1 cellular context compared by ENCODE assay signal in the genomic region with DNA sequence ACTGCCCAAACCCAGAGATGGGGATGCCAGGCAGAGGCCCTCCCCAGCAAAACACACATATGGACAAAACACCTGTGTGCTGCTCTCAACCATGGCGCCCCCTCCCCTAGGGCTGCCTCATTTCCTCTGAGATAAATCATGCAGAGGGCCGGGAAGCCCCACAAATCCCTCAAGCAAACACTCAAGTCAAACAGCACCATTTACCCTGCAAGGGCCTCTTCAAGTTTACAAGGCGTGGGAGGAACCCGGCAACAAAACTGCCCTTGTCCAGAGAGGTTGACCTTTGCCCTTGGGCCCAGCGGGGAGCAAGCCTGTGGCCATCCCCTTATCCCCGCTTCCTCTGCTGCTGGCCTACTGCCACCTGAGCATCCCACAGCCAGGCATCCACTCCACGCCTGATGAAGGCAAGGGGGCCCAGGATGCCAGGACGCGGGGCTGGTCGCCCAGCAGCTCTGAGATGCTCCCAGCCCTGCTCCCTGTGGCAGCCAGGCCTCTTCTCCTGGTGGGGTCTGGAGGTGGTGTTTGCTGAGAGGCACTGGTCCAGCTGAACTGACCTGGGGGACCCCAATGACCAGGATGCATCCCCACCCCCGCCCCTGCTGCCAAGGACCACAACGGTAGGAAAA.
TF ChIP-seq lines count a peak whose summit lies in the region.

No MANE protein-coding gene starts in this region.

TF ChIP-seq in HepG2, 621 proteins besides CTCF, POLR2A, EP300 and RAD21 (continued from another document and continues in another):
- TF ChIP-seq, protein P1, sequence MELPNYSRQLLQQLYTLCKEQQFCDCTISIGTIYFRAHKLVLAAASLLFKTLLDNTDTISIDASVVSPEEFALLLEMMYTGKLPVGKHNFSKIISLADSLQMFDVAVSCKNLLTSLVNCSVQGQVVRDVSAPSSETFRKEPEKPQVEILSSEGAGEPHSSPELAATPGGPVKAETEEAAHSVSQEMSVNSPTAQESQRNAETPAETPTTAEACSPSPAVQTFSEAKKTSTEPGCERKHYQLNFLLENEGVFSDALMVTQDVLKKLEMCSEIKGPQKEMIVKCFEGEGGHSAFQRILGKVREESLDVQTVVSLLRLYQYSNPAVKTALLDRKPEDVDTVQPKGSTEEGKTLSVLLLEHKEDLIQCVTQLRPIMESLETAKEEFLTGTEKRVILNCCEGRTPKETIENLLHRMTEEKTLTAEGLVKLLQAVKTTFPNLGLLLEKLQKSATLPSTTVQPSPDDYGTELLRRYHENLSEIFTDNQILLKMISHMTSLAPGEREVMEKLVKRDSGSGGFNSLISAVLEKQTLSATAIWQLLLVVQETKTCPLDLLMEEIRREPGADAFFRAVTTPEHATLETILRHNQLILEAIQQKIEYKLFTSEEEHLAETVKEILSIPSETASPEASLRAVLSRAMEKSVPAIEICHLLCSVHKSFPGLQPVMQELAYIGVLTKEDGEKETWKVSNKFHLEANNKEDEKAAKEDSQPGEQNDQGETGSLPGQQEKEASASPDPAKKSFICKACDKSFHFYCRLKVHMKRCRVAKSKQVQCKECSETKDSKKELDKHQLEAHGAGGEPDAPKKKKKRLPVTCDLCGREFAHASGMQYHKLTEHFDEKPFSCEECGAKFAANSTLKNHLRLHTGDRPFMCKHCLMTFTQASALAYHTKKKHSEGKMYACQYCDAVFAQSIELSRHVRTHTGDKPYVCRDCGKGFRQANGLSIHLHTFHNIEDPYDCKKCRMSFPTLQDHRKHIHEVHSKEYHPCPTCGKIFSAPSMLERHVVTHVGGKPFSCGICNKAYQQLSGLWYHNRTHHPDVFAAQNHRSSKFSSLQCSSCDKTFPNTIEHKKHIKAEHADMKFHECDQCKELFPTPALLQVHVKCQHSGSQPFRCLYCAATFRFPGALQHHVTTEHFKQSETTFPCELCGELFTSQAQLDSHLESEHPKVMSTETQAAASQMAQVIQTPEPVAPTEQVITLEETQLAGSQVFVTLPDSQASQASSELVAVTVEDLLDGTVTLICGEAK (IDR thresholded peaks at IDR 0.05), result no peak
- TF ChIP-seq, protein P1 (CRISPR knock-in tag; IDR thresholded peaks at IDR 0.05), result no peak
- TF ChIP-seq, protein P2, sequence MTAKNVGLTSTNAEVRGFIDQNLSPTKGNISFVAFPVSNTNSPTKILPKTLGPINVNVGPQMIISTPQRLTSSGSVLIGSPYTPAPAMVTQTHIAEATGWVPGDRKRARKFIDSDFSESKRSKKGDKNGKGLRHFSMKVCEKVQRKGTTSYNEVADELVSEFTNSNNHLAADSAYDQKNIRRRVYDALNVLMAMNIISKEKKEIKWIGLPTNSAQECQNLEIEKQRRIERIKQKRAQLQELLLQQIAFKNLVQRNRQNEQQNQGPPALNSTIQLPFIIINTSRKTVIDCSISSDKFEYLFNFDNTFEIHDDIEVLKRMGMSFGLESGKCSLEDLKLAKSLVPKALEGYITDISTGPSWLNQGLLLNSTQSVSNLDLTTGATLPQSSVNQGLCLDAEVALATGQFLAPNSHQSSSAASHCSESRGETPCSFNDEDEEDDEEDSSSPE (CRISPR knock-in tag; IDR thresholded peaks at IDR 0.05), result peak; percentile 56; the same call in 1 of the 2 replicates
- TF ChIP-seq ZNF652 (CRISPR knock-in tag; IDR thresholded peaks at IDR 0.05; ENCODE audit: borderline replicate concordance, low read depth) (0 out of 2 replicates have a peak, but pooled peaks have one; percentile 33), TAF15 (IDR thresholded peaks at IDR 0.05; ENCODE audit: low read depth, low read length, poor library complexity, severe bottlenecking) (no peak), TBP (CRISPR knock-in tag; IDR thresholded peaks at IDR 0.05) (no peak), ZNF562 (CRISPR knock-in tag; IDR thresholded peaks at IDR 0.05; ENCODE audit: borderline replicate concordance) (no peak), ZNF121 (CRISPR knock-in tag; IDR thresholded peaks at IDR 0.05) (peak; percentile 60; the same call in 1 of the 2 replicates), JUNB (CRISPR knock-in tag; IDR thresholded peaks at IDR 0.05; ENCODE audit: borderline replicate concordance) (peak; percentile 66; the same call in 1 of the 2 replicates), TBX3 (IDR thresholded peaks at IDR 0.05; ENCODE audit: borderline replicate concordance) (peak; percentile 72; the same call in 1 of the 2 replicates), IRX3 (CRISPR knock-in tag; IDR thresholded peaks at IDR 0.05; ENCODE audit: borderline replicate concordance, low read depth) (no peak), HNRNPK (IDR thresholded peaks at IDR 0.05; ENCODE audit: low read depth, low read length, poor library complexity, severe bottlenecking) (no peak), ETV5 (CRISPR knock-in tag; IDR thresholded peaks at IDR 0.05; ENCODE audit: borderline replicate concordance) (peak; percentile 98), PRPF4 (IDR thresholded peaks at IDR 0.05; ENCODE audit: low read depth, low read length, poor library complexity, severe bottlenecking) (no peak), TEAD3 (CRISPR knock-in tag; optimal IDR thresholded peaks at IDR 0.05; ENCODE audit: borderline replicate concordance) (peak; percentile 87), JARID2 (CRISPR knock-in tag; IDR thresholded peaks at IDR 0.05; ENCODE audit: insufficient replicate concordance) (no peak), KAT8 (CRISPR knock-in tag; IDR thresholded peaks at IDR 0.05) (peak; percentile 80), SNAI1 (CRISPR knock-in tag; IDR thresholded peaks at IDR 0.05; ENCODE audit: borderline replicate concordance) (peak; percentile 85; the same call in 1 of the 2 replicates), ZNF737 (CRISPR knock-in tag; IDR thresholded peaks at IDR 0.05; ENCODE audit: borderline replicate concordance) (no peak), CCAR2 (optimal IDR thresholded peaks at IDR 0.05; ENCODE audit: low read depth, low read length) (peak; percentile 69), MTA3 (CRISPR knock-in tag; IDR thresholded peaks at IDR 0.05) (no peak)
- TF ChIP-seq, protein P3, sequence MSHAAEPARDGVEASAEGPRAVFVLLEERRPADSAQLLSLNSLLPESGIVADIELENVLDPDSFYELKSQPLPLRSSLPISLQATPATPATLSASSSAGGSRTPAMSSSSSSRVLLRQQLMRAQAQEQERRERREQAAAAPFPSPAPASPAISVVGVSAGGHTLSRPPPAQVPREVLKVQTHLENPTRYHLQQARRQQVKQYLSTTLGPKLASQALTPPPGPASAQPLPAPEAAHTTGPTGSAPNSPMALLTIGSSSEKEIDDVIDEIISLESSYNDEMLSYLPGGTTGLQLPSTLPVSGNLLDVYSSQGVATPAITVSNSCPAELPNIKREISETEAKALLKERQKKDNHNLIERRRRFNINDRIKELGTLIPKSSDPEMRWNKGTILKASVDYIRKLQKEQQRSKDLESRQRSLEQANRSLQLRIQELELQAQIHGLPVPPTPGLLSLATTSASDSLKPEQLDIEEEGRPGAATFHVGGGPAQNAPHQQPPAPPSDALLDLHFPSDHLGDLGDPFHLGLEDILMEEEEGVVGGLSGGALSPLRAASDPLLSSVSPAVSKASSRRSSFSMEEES (CRISPR knock-in tag; IDR thresholded peaks at IDR 0.05), result peak; percentile 81
- TF ChIP-seq, protein P4, sequence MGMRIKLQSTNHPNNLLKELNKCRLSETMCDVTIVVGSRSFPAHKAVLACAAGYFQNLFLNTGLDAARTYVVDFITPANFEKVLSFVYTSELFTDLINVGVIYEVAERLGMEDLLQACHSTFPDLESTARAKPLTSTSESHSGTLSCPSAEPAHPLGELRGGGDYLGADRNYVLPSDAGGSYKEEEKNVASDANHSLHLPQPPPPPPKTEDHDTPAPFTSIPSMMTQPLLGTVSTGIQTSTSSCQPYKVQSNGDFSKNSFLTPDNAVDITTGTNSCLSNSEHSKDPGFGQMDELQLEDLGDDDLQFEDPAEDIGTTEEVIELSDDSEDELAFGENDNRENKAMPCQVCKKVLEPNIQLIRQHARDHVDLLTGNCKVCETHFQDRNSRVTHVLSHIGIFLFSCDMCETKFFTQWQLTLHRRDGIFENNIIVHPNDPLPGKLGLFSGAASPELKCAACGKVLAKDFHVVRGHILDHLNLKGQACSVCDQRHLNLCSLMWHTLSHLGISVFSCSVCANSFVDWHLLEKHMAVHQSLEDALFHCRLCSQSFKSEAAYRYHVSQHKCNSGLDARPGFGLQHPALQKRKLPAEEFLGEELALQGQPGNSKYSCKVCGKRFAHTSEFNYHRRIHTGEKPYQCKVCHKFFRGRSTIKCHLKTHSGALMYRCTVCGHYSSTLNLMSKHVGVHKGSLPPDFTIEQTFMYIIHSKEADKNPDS (CRISPR knock-in tag; IDR thresholded peaks at IDR 0.05), result no peak
- TF ChIP-seq, protein P5, sequence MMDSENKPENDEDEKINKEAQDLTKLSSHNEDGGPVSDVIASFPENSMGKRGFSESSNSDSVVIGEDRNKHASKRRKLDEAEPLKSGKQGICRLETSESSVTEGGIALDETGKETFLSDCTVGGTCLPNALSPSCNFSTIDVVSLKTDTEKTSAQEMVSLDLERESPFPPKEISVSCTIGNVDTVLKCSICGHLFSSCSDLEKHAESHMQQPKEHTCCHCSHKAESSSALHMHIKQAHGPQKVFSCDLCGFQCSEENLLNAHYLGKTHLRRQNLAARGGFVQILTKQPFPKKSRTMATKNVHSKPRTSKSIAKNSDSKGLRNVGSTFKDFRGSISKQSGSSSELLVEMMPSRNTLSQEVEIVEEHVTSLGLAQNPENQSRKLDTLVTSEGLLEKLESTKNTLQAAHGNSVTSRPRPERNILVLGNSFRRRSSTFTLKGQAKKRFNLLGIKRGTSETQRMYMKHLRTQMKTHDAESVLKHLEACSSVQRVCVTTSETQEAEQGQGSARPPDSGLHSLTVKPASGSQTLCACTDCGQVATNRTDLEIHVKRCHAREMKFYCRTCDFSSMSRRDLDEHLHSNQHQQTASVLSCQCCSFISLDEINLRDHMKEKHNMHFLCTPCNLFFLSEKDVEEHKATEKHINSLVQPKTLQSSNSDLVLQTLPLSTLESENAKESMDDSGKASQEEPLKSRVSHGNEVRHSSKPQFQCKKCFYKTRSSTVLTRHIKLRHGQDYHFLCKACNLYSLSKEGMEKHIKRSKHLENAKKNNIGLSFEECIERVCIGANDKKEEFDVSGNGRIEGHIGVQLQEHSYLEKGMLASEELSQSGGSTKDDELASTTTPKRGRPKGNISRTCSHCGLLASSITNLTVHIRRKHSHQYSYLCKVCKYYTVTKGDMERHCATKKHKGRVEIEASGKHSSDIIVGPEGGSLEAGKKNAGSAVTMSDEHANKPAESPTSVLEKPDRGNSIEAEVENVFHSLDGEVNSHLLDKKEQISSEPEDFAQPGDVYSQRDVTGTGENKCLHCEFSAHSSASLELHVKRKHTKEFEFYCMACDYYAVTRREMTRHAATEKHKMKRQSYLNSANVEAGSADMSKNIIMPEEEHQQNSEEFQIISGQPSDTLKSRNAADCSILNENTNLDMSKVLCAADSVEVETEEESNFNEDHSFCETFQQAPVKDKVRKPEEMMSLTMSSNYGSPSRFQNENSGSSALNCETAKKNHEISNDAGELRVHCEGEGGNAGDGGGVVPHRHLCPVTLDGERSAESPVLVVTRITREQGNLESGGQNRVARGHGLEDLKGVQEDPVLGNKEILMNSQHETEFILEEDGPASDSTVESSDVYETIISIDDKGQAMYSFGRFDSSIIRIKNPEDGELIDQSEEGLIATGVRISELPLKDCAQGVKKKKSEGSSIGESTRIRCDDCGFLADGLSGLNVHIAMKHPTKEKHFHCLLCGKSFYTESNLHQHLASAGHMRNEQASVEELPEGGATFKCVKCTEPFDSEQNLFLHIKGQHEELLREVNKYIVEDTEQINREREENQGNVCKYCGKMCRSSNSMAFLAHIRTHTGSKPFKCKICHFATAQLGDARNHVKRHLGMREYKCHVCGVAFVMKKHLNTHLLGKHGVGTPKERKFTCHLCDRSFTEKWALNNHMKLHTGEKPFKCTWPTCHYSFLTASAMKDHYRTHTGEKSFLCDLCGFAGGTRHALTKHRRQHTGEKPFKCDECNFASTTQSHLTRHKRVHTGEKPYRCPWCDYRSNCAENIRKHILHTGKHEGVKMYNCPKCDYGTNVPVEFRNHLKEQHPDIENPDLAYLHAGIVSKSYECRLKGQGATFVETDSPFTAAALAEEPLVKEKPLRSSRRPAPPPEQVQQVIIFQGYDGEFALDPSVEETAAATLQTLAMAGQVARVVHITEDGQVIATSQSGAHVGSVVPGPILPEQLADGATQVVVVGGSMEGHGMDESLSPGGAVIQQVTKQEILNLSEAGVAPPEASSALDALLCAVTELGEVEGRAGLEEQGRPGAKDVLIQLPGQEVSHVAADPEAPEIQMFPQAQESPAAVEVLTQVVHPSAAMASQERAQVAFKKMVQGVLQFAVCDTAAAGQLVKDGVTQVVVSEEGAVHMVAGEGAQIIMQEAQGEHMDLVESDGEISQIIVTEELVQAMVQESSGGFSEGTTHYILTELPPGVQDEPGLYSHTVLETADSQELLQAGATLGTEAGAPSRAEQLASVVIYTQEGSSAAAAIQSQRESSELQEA (CRISPR knock-in tag; IDR thresholded peaks at IDR 0.05; ENCODE audit: not compliant biosample characterization), result no peak
- TF ChIP-seq, protein P6, sequence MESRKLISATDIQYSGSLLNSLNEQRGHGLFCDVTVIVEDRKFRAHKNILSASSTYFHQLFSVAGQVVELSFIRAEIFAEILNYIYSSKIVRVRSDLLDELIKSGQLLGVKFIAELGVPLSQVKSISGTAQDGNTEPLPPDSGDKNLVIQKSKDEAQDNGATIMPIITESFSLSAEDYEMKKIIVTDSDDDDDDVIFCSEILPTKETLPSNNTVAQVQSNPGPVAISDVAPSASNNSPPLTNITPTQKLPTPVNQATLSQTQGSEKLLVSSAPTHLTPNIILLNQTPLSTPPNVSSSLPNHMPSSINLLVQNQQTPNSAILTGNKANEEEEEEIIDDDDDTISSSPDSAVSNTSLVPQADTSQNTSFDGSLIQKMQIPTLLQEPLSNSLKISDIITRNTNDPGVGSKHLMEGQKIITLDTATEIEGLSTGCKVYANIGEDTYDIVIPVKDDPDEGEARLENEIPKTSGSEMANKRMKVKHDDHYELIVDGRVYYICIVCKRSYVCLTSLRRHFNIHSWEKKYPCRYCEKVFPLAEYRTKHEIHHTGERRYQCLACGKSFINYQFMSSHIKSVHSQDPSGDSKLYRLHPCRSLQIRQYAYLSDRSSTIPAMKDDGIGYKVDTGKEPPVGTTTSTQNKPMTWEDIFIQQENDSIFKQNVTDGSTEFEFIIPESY (CRISPR knock-in tag; IDR thresholded peaks at IDR 0.05), result peak; percentile 66; the same call in 1 of the 2 replicates
